In the genomic region with DNA sequence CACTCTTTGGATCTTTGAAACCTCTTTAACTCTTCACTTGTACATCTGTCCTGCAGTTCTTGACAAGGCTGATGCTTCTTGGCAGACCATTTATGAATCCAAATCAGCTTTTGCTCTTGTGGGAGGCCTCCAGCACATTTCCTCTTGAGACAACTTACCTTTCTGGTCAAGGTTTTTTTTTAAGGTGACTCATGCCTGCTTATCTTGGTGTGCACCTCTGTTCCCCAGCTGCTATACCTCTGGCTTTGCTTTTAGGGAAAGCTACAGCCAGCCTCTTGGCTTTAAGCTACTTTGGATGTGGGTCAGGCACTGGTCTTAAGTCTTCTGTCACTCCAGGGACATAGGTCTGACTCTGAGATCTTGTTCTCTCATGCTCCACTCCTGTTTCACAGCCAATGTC, we compare ENCODE assay signal across 22 cellular contexts.
DNase-seq lines count a peak whose midpoint lies in the region; ATAC-seq, FAIRE-seq and TF ChIP-seq lines count a peak whose summit lies in the region.
"Had no signal": no experiment of that assay in that cellular context is flagged by ENCODE, and none has a peak within 500 bp of the region (broad histone marks: within the 10 kb centered on the region; RNA-seq: fewer than 3 reads in every experiment).

No MANE protein-coding gene starts in this region.

- FAIRE-seq in bronchial epithelial cell (lab: Jason Lieb, UNC) = peak; percentile 73
- FAIRE-seq: A204.1, D721Med, GM12878 had no signal

- no peak for ATAC-seq in PC-3
- ATAC-seq in left lung = peak; percentile 38
- ATAC-seq in HG02973 (IDR thresholded peaks at IDR 0.05; ENCODE audit: unreplicated experiment) = no peak
- ATAC-seq: GM12878, Panc1 had no signal

- H3K27ac ChIP-seq in PC-3 (ENCODE audit: low read length) = no peak overlapping the region
- H3K27ac ChIP-seq in left lung = no peak overlapping the region
- H3K27ac ChIP-seq: C4-2B, GM23248, SJCRH30 had no signal

- H4K20me1 ChIP-seq in PC-3 (ENCODE audit: low read length) = no peaks in the 10 kb centered on the region

- POLR2A ChIA-PET in PC-3 (lab: Charles Lee; ENCODE audit: unreplicated experiment) = no interaction called here

- intact Hi-C loops in PC-3 (cut with micrococcal nuclease) (no loop called here), left lung (cut with DNase I) (no loop called here)

- H3K9me2 ChIP-seq in PC-3 (replicated peaks; ENCODE audit: low read length) = no peaks in the 10 kb centered on the region

- no peak overlapping the region for H3K4me2 ChIP-seq in PC-3 (ENCODE audit: low read length)

- DNase-seq in DMS53 (lab: John Stamatoyannopoulos, UW) = peak; percentile 21
- DNase-seq in PC-3 = peak; percentile 51
- DNase-seq in bronchial epithelial cell (ENCODE audit: low read depth) = peak; percentile 80
- no peak for DNase-seq in left lung
- DNase-seq in SW 1271 (lab: John Stamatoyannopoulos, UW) = no peak
- no peak for DNase-seq in COR-L47 (lab: John Stamatoyannopoulos, UW)
- no peak for DNase-seq in NCI-H1436 treated with DMSO at 0.1 percent for 48 hours (lab: John Stamatoyannopoulos, UW)
- DNase-seq: CD8-positive, alpha-beta memory T cell; DND-41; GM23248; HCEC 1CT; MV-4-11; NCI-H1105 treated with DMSO at 0.1 percent for 48 hours; NCI-H1694; NCI-H748 treated with DMSO at 0.1 percent for 48 hours; SJCRH30 had no signal

- H3K9me3 ChIP-seq in PC-3 (ENCODE audit: low read length) (no peaks in the 10 kb centered on the region), left lung (peaks cover 0 to 2% of the 10 kb centered on the region in 2 donors)
- H3K9me3 ChIP-seq: SJCRH30 had no signal

- no peaks in the 10 kb centered on the region for H3F3A ChIP-seq in PC-3 (ENCODE audit: low read length, unreplicated experiment)

- H3K27me3 ChIP-seq in PC-3 (ENCODE audit: low read length) = no peaks in the 10 kb centered on the region
- no peaks in the 10 kb centered on the region for H3K27me3 ChIP-seq in bronchial epithelial cell (ENCODE audit: control insufficient read depth, insufficient read depth, low read length)
- no peaks in the 10 kb centered on the region for H3K27me3 ChIP-seq in left lung

- H3K4me3 ChIP-seq in PC-3 (ENCODE audit: low read length) (no peak overlapping the region), bronchial epithelial cell (ENCODE audit: low read depth, low read length) (no peak overlapping the region), left lung (no peak overlapping the region)
- H3K4me3 ChIP-seq: GM12878, GM23248, SJCRH30 had no signal

- H2AFZ ChIP-seq in PC-3 (ENCODE audit: low read length) = no peak overlapping the region
- H2AFZ ChIP-seq: GM23248 had no signal

- TF ChIP-seq CTCF in PC-3 (conservative IDR thresholded peaks at IDR 0.05; ENCODE audit: low read depth, low read length) (no peak), bronchial epithelial cell (IDR thresholded peaks at IDR 0.05; ENCODE audit: insufficient read depth, low read length, severe bottlenecking) (no peak), left lung (IDR thresholded peaks at IDR 0.05) (no peak)

- H3K4me1 ChIP-seq in PC-3 (ENCODE audit: insufficient read depth, low read length) (peaks cover 25% of the 10 kb centered on the region), left lung (no peaks in the 10 kb centered on the region)
- H3K4me1 ChIP-seq: SJCRH30 had no signal

- BruUV-seq in PC-3 (replicated peaks; lab: Mats Ljungman, UMichigan) = no TSS peak

- no peaks in the 10 kb centered on the region for H3K36me3 ChIP-seq in PC-3 (ENCODE audit: low read depth, low read length)
- no peaks in the 10 kb centered on the region for H3K36me3 ChIP-seq in bronchial epithelial cell (ENCODE audit: control insufficient read depth, insufficient read depth, low read length)
- no peaks in the 10 kb centered on the region for H3K36me3 ChIP-seq in left lung
- H3K36me3 ChIP-seq: SJCRH30 had no signal

- no peaks in the 10 kb centered on the region for H3K79me2 ChIP-seq in PC-3 (ENCODE audit: low read length)

- CTCF ChIA-PET in PC-3 (lab: Charles Lee) = interaction anchor here (0.5 kb wide), 1 partner anchor 22 kb away, joined by 5 read pairs; no protein-coding TSS in a partner anchor

- H3K9ac ChIP-seq in PC-3 (ENCODE audit: low read length) = no peak overlapping the region
- H3K9ac ChIP-seq: GM23248 had no signal

Comparison
In these comparisons a context has a peak if more than half of its experiments do, and no peak if none do; other contexts are left out.
1. DNase-seq: peak in DMS53 (single experiment), PC-3 (single experiment) and bronchial epithelial cell (single experiment); none in left lung (0 of 2), SW 1271 (0 of 2), COR-L47 (single experiment) and NCI-H1436 treated with DMSO at 0.1 percent for 48 hours (single experiment).